19 cellular contexts compared by ENCODE assay signal in the genomic region with DNA sequence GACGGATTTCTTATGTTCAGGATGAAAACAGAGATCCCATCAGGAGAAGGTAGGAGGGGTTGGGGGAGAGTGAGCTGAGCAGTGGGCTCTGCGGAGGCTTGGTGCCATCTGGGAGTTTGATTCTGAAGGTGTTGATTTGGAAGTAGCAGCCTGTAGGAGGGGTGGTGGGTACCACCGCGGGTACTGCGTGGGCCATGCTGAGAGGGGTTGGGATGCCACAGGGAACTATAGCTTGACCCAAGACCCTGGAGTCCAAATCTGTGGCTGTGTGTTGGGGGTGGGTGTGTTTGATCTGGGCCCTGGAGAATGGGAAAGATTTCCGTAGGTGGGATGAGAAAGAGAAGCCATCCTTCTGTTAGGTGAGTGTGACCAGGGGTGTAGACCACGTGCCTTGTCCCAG. TPM values are rescaled to one million over a fixed set of nuclear protein-coding genes. Genes with fewer than 3 reads are reported as not detected.
A peak's percentile ranks its signal among the peaks of the same experiment; 100 is the strongest.
DNase-seq lines count a peak whose midpoint lies in the region; ATAC-seq and TF ChIP-seq lines count a peak whose summit lies in the region.
"Had no signal": no experiment of that assay in that cellular context is flagged by ENCODE, and none has a peak within 500 bp of the region (broad histone marks: within the 10 kb centered on the region; RNA-seq: fewer than 3 reads in every experiment).

No MANE protein-coding gene starts in this region.

- DNase-seq in SK-N-SH, result peak; percentile 7
- DNase-seq in RWPE1 (ENCODE audit: low spot score), result no peak
- DNase-seq in neural crest cell (ENCODE audit: low read depth, low spot score), result no peak
- DNase-seq in tibial artery, result peak; percentile 3 to 28
- no peak for DNase-seq in RKO (ENCODE audit: low spot score)
- no peak for DNase-seq in RPMI8226
- no peak for DNase-seq in activated T-cell treated with anti-CD3 and anti-CD28 coated beads, Interleukin-2, amount 50 U/mL, for 72 hours
- DNase-seq: DMS 273 treated with DMSO at 0.1 percent for 48 hours, DND-41, NCI-H1417 treated with DMSO at 0.1 percent for 48 hours, NCI-H187 treated with DMSO at 0.1 percent for 48 hours, NCI-H526, PC-3 had no signal

- H3K4me1 ChIP-seq in SK-N-SH (ENCODE audit: control insufficient read depth in 1 of 2, insufficient read depth in 2 of 2, low read depth in 1 of 2, low read length in 1 of 2) (peaks cover 8 to 13% of the 10 kb centered on the region in 2 experiments; a peak in 1 of 4 replicates), tibial artery (peaks cover 0 to 18% (median 11%) of the 10 kb centered on the region in 4 donors)

- 90% methylated on average over 7 of the region's 7 CpGs for WGBS in SK-N-SH (ENCODE audit: low lambda C conversion rate)

- POLR2A ChIA-PET in SK-N-SH (lab: Yijun Ruan, JAX), result no interaction called here
- POLR2A ChIA-PET in RWPE1 (lab: Yijun Ruan, JAX; ENCODE audit: low non-redundant PET), result no interaction called here

- CTCF ChIA-PET in SK-N-SH (lab: Yijun Ruan, JAX), result interaction anchor here (3.8 kb wide), 1 partner anchor 20 kb away, joined by 19 read pairs; no protein-coding TSS in a partner anchor
- CTCF ChIA-PET in RWPE1 (lab: Yijun Ruan, JAX), result no interaction called here

- peaks cover 37% of the 10 kb centered on the region for H3K4me1 Mint-ChIP-seq in neural crest cell
- peaks cover 34% of the 10 kb centered on the region for H3K4me1 Mint-ChIP-seq in activated T-cell treated with anti-CD3 and anti-CD28 coated beads, Interleukin-2, amount 50 U/mL, for 72 hours (ENCODE audit: low read depth)

- H3K4me3 ChIP-seq in SK-N-SH (ENCODE audit: low read depth in 2 of 2, low read length in 1 of 2) (no peak overlapping the region), tibial artery (no peak overlapping the region)
- H3K4me3 ChIP-seq: SJSA1 had no signal

- no peak overlapping the region for H3K9ac ChIP-seq in SK-N-SH
- H3K9ac ChIP-seq: KMS-11 had no signal

- peaks cover 14 to 38% of the 10 kb centered on the region in 2 experiments for H3K36me3 ChIP-seq in SK-N-SH (replicated peaks in 1 of 2; ENCODE audit: control insufficient read depth in 1 of 2, insufficient read depth in 2 of 2, low read length in 1 of 2)
- H3K36me3 ChIP-seq in tibial artery, result peaks cover 18 to 56% (median 38%) of the 10 kb centered on the region in 3 donors

- peaks cover 38% of the 10 kb centered on the region; the same call in 1 of the 2 replicates for H4K20me1 ChIP-seq in SK-N-SH (ENCODE audit: insufficient read depth)

- H3K9me3 Mint-ChIP-seq in neural crest cell, result no peaks in the 10 kb centered on the region
- no peaks in the 10 kb centered on the region for H3K9me3 Mint-ChIP-seq in activated T-cell treated with anti-CD3 and anti-CD28 coated beads, Interleukin-2, amount 50 U/mL, for 72 hours

- no peak for TF ChIP-seq EP300 in SK-N-SH (IDR thresholded peaks at IDR 0.05; ENCODE audit: borderline replicate concordance in 1 of 2, low read depth in 1 of 2, low read length in 1 of 2)

- no peak overlapping the region for H3K4me2 ChIP-seq in SK-N-SH
- H3K4me2 ChIP-seq: KMS-11 had no signal

- TF ChIP-seq RAD21 in SK-N-SH (IDR thresholded peaks at IDR 0.05; ENCODE audit: low read length), result no peak

- intact Hi-C loops in tibial artery (cut with DNase I; ENCODE audit: low total_unique reads), result no loop called here

- no peaks in the 10 kb centered on the region for H3F3A ChIP-seq in SK-N-SH (replicated peaks; ENCODE audit: insufficient read depth)

- no peaks in the 10 kb centered on the region for H3K27me3 ChIP-seq in SK-N-SH (ENCODE audit: insufficient read depth)
- no peaks in the 10 kb centered on the region for H3K27me3 ChIP-seq in tibial artery
- H3K27me3 ChIP-seq: SJSA1 had no signal

- H2AFZ ChIP-seq in SK-N-SH (ENCODE audit: low read depth), result no peak overlapping the region

- H3K27ac ChIP-seq in SK-N-SH (ENCODE audit: low read depth in 2 of 2, low read length in 1 of 2) (no peak overlapping the region), RWPE1 (peak overlapping the region; percentile 5; the same call in 1 of the 2 replicates), tibial artery (no peak overlapping the region)
- H3K27ac ChIP-seq: 22Rv1, HL-60, KMS-11, SJSA1 had no signal

- H3K27me3 Mint-ChIP-seq in neural crest cell (ENCODE audit: low read depth), result no peaks in the 10 kb centered on the region
- no peaks in the 10 kb centered on the region for H3K27me3 Mint-ChIP-seq in activated T-cell treated with anti-CD3 and anti-CD28 coated beads, Interleukin-2, amount 50 U/mL, for 72 hours (ENCODE audit: low read depth)
- H3K27me3 Mint-ChIP-seq: B cell had no signal

- peaks cover 100% of the 10 kb centered on the region for H3K79me2 ChIP-seq in SK-N-SH (ENCODE audit: insufficient read depth)

- no peak overlapping the region for H3K27ac Mint-ChIP-seq in neural crest cell (ENCODE audit: unreplicated experiment)
- H3K27ac Mint-ChIP-seq in activated T-cell treated with anti-CD3 and anti-CD28 coated beads, Interleukin-2, amount 50 U/mL, for 72 hours, result no peak overlapping the region
- H3K27ac Mint-ChIP-seq: B cell had no signal

- TF ChIP-seq CTCF in SK-N-SH (IDR thresholded peaks at IDR 0.05), result no peak
- TF ChIP-seq CTCF in RWPE1 (conservative IDR thresholded peaks at IDR 0.05; ENCODE audit: low read depth), result no peak
- no peak for TF ChIP-seq CTCF in neural crest cell (conservative IDR thresholded peaks at IDR 0.05)
- TF ChIP-seq CTCF in tibial artery (IDR thresholded peaks at IDR 0.05), result no peak

- peak overlapping the region; percentile 38 for H3K4me3 Mint-ChIP-seq in neural crest cell
- H3K4me3 Mint-ChIP-seq in activated T-cell treated with anti-CD3 and anti-CD28 coated beads, Interleukin-2, amount 50 U/mL, for 72 hours, result no peak overlapping the region
- H3K4me3 Mint-ChIP-seq: B cell had no signal

- no peaks in the 10 kb centered on the region for H3K9me2 ChIP-seq in SK-N-SH

- no peak for ATAC-seq in SK-N-SH treated with all-trans-retinoic acid at 6 μM for 48 hours
- no peak for ATAC-seq in activated T-cell treated with anti-CD3 and anti-CD28 coated beads, Interleukin-2, amount 50 U/mL, for 72 hours (replicated peaks in 1 of 2)
- ATAC-seq: PC-3 had no signal

- no peaks in the 10 kb centered on the region for H3K9me3 ChIP-seq in SK-N-SH
- H3K9me3 ChIP-seq in tibial artery, result no peaks in the 10 kb centered on the region
- H3K9me3 ChIP-seq: SJSA1 had no signal

- peaks cover 13% of the 10 kb centered on the region for H3K36me3 Mint-ChIP-seq in neural crest cell (ENCODE audit: low read depth)
- H3K36me3 Mint-ChIP-seq in activated T-cell treated with anti-CD3 and anti-CD28 coated beads, Interleukin-2, amount 50 U/mL, for 72 hours (ENCODE audit: insufficient read depth in 2 of 2), result peaks cover 8 to 44% of the 10 kb centered on the region in 2 donors

TF ChIP-seq in SK-N-SH, 30 proteins besides CTCF, POLR2A, EP300 and RAD21 (continues in another document):
- TF ChIP-seq RFX5 (IDR thresholded peaks at IDR 0.05; ENCODE audit: low read length) (no peak), RXRA (IDR thresholded peaks at IDR 0.05; ENCODE audit: borderline replicate concordance, low read depth) (no peak), YY1 (IDR thresholded peaks at IDR 0.05; ENCODE audit: low read depth) (no peak), NFIC (IDR thresholded peaks at IDR 0.05; ENCODE audit: borderline replicate concordance) (no peak), FOXM1 (IDR thresholded peaks at IDR 0.05; ENCODE audit: low read depth) (no peak), USF1 (IDR thresholded peaks at IDR 0.05; ENCODE audit: borderline replicate concordance, low read depth) (no peak), FOXJ3 (CRISPR knock-in tag; IDR thresholded peaks at IDR 0.05) (no peak)

TF ChIP-seq in SK-N-SH treated with all-trans-retinoic acid at 6 μM for 48 hours, 23 proteins besides CTCF, POLR2A, EP300 and RAD21 (continues in another document):
- TF ChIP-seq ZNF8 (CRISPR knock-in tag; IDR thresholded peaks at IDR 0.05), result no peak
- TF ChIP-seq GLIS3 (CRISPR knock-in tag; IDR thresholded peaks at IDR 0.05), result no peak
- TF ChIP-seq, protein P1, sequence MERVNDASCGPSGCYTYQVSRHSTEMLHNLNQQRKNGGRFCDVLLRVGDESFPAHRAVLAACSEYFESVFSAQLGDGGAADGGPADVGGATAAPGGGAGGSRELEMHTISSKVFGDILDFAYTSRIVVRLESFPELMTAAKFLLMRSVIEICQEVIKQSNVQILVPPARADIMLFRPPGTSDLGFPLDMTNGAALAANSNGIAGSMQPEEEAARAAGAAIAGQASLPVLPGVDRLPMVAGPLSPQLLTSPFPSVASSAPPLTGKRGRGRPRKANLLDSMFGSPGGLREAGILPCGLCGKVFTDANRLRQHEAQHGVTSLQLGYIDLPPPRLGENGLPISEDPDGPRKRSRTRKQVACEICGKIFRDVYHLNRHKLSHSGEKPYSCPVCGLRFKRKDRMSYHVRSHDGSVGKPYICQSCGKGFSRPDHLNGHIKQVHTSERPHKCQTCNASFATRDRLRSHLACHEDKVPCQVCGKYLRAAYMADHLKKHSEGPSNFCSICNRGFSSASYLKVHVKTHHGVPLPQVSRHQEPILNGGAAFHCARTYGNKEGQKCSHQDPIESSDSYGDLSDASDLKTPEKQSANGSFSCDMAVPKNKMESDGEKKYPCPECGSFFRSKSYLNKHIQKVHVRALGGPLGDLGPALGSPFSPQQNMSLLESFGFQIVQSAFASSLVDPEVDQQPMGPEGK (CRISPR knock-in tag; IDR thresholded peaks at IDR 0.05; ENCODE audit: borderline replicate concordance), result no peak
- TF ChIP-seq TCF4 (CRISPR knock-in tag; IDR thresholded peaks at IDR 0.05; ENCODE audit: borderline replicate concordance), result no peak
- no peak for TF ChIP-seq ZNF70 (CRISPR knock-in tag; IDR thresholded peaks at IDR 0.05)
- TF ChIP-seq ARNTL (CRISPR knock-in tag; IDR thresholded peaks at IDR 0.05; ENCODE audit: borderline replicate concordance, low read depth), result no peak
- TF ChIP-seq ZFP30 (CRISPR knock-in tag; IDR thresholded peaks at IDR 0.05), result no peak

RNA-seq across cellular contexts. Expression of gene INCENP, which starts 5.0 kb away (rescaled TPM):
- 14.5 and 20.1 TPM in 2 replicates for polyA plus RNA-seq in SK-N-SH (2012; rRNA removed)
- polyA plus RNA-seq in SK-N-SH (2012; cell fraction: cytosol; rRNA removed), result 9.8 and 12.8 TPM in 2 replicates
- polyA plus RNA-seq in SK-N-SH (2012; cell fraction: nucleus; rRNA removed), result 26.7 and 32.6 TPM in 2 replicates
- total RNA-seq in neural crest cell, result 162 and 166 TPM in 2 replicates
- total RNA-seq in activated T-cell treated with anti-CD3 and anti-CD28 coated beads, Interleukin-2, amount 50 U/mL, for 72 hours, result 100 to 1,000 TPM; 129 to 161 TPM

Comparison
In these comparisons a context has a peak if more than half of its experiments do, and no peak if none do; other contexts are left out.
1. DNase-seq: peak in SK-N-SH (single experiment) and tibial artery (2 of 2); none in RWPE1 (single experiment), neural crest cell (single experiment), RKO (single experiment), RPMI8226 (single experiment) and activated T-cell treated with anti-CD3 and anti-CD28 coated beads, Interleukin-2, amount 50 U/mL, for 72 hours (0 of 2).